1 cellular context compared by ENCODE assay signal in the genomic region with DNA sequence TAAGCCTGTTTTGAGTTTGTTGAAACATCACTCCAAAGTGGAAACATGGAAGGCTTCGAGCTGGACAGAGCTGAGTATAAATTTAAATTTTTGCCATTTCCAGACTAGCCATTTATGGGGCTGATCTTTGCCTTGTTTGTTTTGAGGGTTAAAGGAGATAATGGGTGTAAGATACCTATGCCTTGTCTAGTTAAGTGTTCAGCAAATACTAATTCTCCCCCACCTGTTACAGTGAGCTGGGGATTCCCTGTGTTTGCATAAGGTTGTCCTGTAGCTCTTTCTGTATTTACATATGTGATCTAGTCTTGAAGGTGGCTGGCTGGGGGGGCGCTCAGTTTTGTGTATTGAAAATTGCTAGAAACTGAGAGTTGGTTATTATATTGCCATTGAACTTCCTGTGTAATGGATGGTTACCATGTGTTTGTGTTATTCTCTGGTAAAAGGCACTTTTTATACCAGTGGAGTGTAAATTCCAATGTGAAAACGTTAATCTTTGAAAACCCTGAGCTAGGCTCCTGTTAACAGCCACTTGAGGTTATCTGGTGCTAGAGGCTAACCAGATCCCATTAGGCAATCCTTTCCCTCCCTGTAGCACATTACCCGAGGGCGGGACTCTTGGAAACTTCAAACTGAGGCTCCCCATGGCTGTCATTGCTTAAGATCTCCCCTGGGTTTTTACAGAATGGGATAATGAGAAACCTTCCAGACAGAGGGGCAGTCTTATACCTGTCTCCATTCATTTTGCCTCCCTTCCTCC.
TF ChIP-seq lines count a peak whose summit lies in the region.

No MANE protein-coding gene starts in this region.

TF ChIP-seq in HepG2, 621 proteins besides CTCF, POLR2A, EP300 and RAD21 (continued from another document):
- no peak for TF ChIP-seq SPEN (CRISPR knock-in tag; IDR thresholded peaks at IDR 0.05; ENCODE audit: low read depth)
- TF ChIP-seq HOXD1 (CRISPR knock-in tag; IDR thresholded peaks at IDR 0.05) = no peak
- TF ChIP-seq, protein P1, sequence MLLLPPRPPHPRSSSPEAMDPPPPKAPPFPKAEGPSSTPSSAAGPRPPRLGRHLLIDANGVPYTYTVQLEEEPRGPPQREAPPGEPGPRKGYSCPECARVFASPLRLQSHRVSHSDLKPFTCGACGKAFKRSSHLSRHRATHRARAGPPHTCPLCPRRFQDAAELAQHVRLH (CRISPR knock-in tag; IDR thresholded peaks at IDR 0.05; ENCODE audit: borderline replicate concordance, low read depth) = no peak
- no peak for TF ChIP-seq STAT5B (CRISPR knock-in tag; IDR thresholded peaks at IDR 0.05)
- TF ChIP-seq, protein P2, sequence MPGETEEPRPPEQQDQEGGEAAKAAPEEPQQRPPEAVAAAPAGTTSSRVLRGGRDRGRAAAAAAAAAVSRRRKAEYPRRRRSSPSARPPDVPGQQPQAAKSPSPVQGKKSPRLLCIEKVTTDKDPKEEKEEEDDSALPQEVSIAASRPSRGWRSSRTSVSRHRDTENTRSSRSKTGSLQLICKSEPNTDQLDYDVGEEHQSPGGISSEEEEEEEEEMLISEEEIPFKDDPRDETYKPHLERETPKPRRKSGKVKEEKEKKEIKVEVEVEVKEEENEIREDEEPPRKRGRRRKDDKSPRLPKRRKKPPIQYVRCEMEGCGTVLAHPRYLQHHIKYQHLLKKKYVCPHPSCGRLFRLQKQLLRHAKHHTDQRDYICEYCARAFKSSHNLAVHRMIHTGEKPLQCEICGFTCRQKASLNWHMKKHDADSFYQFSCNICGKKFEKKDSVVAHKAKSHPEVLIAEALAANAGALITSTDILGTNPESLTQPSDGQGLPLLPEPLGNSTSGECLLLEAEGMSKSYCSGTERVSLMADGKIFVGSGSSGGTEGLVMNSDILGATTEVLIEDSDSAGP (CRISPR knock-in tag; IDR thresholded peaks at IDR 0.05; ENCODE audit: borderline replicate concordance) = no peak
- TF ChIP-seq HOMEZ (CRISPR knock-in tag; IDR thresholded peaks at IDR 0.05; ENCODE audit: low read depth) = no peak; the same call in 1 of the 2 replicates
- TF ChIP-seq ZNF605 (CRISPR knock-in tag; IDR thresholded peaks at IDR 0.05) = 0 out of 2 replicates have a peak, but pooled peaks have one; percentile 35
- no peak for TF ChIP-seq RFX1 (IDR thresholded peaks at IDR 0.05)
- no peak for TF ChIP-seq NFATC3 (CRISPR knock-in tag; IDR thresholded peaks at IDR 0.05)
- no peak for TF ChIP-seq ZNF607 (CRISPR knock-in tag; IDR thresholded peaks at IDR 0.05; ENCODE audit: borderline replicate concordance)
- no peak for TF ChIP-seq ATF6 (CRISPR knock-in tag; conservative IDR thresholded peaks at IDR 0.05)
- TF ChIP-seq AHDC1 (CRISPR knock-in tag; IDR thresholded peaks at IDR 0.05; ENCODE audit: borderline replicate concordance) = peak; percentile 82; the same call in 1 of the 2 replicates
- peak; percentile 21 for TF ChIP-seq ASH2L (IDR thresholded peaks at IDR 0.05; ENCODE audit: insufficient read length, low read depth, low read length)
- no peak for TF ChIP-seq GABPB1 (CRISPR knock-in tag; IDR thresholded peaks at IDR 0.05)
- no peak for TF ChIP-seq AKAP8 (CRISPR knock-in tag; IDR thresholded peaks at IDR 0.05)
- no peak for TF ChIP-seq RAD51 (IDR thresholded peaks at IDR 0.05; ENCODE audit: borderline replicate concordance)
- TF ChIP-seq, protein P3, sequence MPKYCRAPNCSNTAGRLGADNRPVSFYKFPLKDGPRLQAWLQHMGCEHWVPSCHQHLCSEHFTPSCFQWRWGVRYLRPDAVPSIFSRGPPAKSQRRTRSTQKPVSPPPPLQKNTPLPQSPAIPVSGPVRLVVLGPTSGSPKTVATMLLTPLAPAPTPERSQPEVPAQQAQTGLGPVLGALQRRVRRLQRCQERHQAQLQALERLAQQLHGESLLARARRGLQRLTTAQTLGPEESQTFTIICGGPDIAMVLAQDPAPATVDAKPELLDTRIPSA (CRISPR knock-in tag; IDR thresholded peaks at IDR 0.05; ENCODE audit: borderline replicate concordance) = no peak
- TF ChIP-seq HNRNPK (IDR thresholded peaks at IDR 0.05; ENCODE audit: low read depth, low read length, poor library complexity, severe bottlenecking) = no peak
- TF ChIP-seq, protein P4, sequence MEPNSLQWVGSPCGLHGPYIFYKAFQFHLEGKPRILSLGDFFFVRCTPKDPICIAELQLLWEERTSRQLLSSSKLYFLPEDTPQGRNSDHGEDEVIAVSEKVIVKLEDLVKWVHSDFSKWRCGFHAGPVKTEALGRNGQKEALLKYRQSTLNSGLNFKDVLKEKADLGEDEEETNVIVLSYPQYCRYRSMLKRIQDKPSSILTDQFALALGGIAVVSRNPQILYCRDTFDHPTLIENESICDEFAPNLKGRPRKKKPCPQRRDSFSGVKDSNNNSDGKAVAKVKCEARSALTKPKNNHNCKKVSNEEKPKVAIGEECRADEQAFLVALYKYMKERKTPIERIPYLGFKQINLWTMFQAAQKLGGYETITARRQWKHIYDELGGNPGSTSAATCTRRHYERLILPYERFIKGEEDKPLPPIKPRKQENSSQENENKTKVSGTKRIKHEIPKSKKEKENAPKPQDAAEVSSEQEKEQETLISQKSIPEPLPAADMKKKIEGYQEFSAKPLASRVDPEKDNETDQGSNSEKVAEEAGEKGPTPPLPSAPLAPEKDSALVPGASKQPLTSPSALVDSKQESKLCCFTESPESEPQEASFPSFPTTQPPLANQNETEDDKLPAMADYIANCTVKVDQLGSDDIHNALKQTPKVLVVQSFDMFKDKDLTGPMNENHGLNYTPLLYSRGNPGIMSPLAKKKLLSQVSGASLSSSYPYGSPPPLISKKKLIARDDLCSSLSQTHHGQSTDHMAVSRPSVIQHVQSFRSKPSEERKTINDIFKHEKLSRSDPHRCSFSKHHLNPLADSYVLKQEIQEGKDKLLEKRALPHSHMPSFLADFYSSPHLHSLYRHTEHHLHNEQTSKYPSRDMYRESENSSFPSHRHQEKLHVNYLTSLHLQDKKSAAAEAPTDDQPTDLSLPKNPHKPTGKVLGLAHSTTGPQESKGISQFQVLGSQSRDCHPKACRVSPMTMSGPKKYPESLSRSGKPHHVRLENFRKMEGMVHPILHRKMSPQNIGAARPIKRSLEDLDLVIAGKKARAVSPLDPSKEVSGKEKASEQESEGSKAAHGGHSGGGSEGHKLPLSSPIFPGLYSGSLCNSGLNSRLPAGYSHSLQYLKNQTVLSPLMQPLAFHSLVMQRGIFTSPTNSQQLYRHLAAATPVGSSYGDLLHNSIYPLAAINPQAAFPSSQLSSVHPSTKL (CRISPR knock-in tag; IDR thresholded peaks at IDR 0.05) = peak; percentile 83
- TF ChIP-seq ZNF841 (CRISPR knock-in tag; IDR thresholded peaks at IDR 0.05; ENCODE audit: borderline replicate concordance) = no peak
- TF ChIP-seq MLLT10 (CRISPR knock-in tag; IDR thresholded peaks at IDR 0.05) = no peak
- no peak; the same call in 1 of the 2 replicates for TF ChIP-seq HIVEP1 (CRISPR knock-in tag; IDR thresholded peaks at IDR 0.05)
- peak; percentile 66 for TF ChIP-seq POGZ (CRISPR knock-in tag; IDR thresholded peaks at IDR 0.05)
- no peak for TF ChIP-seq ZNF556 (CRISPR knock-in tag; IDR thresholded peaks at IDR 0.05; ENCODE audit: borderline replicate concordance)
- TF ChIP-seq EHMT2 (IDR thresholded peaks at IDR 0.05; ENCODE audit: borderline replicate concordance, low read depth, low read length) = no peak
- TF ChIP-seq KDM3A (CRISPR knock-in tag; IDR thresholded peaks at IDR 0.05; ENCODE audit: low read depth) = 0 out of 2 replicates have a peak, but pooled peaks have one; percentile 33
- TF ChIP-seq, protein P5, sequence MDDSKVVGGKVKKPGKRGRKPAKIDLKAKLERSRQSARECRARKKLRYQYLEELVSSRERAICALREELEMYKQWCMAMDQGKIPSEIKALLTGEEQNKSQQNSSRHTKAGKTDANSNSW (CRISPR knock-in tag; IDR thresholded peaks at IDR 0.05; ENCODE audit: borderline replicate concordance) = no peak
- peak; percentile 27; the same call in 1 of the 2 replicates for TF ChIP-seq MTA1 (CRISPR knock-in tag; IDR thresholded peaks at IDR 0.05; ENCODE audit: borderline replicate concordance)
- TF ChIP-seq, protein P6, sequence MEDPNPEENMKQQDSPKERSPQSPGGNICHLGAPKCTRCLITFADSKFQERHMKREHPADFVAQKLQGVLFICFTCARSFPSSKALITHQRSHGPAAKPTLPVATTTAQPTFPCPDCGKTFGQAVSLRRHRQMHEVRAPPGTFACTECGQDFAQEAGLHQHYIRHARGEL (CRISPR knock-in tag; IDR thresholded peaks at IDR 0.05) = no peak
- TF ChIP-seq ZNF3 (CRISPR knock-in tag; IDR thresholded peaks at IDR 0.05) = no peak
- TF ChIP-seq ZNF275 (CRISPR knock-in tag; IDR thresholded peaks at IDR 0.05; ENCODE audit: borderline replicate concordance) = no peak
